In genomic region chr7:70092314-70093303, GRCh38 we compare ENCODE assay signal across 10 cellular contexts.
A peak's percentile ranks its signal among the peaks of the same experiment; 100 is the strongest.
DNase-seq lines count a peak whose midpoint lies in the region; TF ChIP-seq lines count a peak whose summit lies in the region.
"Had no signal": no experiment of that assay in that cellular context is flagged by ENCODE, and none has a peak within 500 bp of the region (broad histone marks: within the 10 kb centered on the region; RNA-seq: fewer than 3 reads in every experiment).

No MANE protein-coding gene starts in this region.

- TF ChIP-seq CTCF in fibroblast of the aortic adventitia (IDR thresholded peaks at IDR 0.05; ENCODE audit: insufficient read depth, low read length), result no peak

- H3K4me3 ChIP-seq in fibroblast of the aortic adventitia (ENCODE audit: low read depth, low read length) (no peak overlapping the region), skeletal muscle cell (ENCODE audit: low read depth, low read length) (peak overlapping the region; percentile 20)

- POLR2A ChIA-PET in HEK293T (lab: Yijun Ruan, JAX), result interaction anchor here (0.6 kb wide), 1 partner anchor 41 kb away, joined by 3 read pairs; no protein-coding TSS in a partner anchor

- CTCF ChIA-PET in HEK293T (lab: Yijun Ruan, JAX), result interaction anchor here (0.6 kb wide), 1 partner anchor 68 kb away, joined by 3 read pairs; no protein-coding TSS in a partner anchor

- in situ Hi-C loops in ACHN (cut with HindIII; ENCODE audit: low pct_ligation_motif_present, low pct_unique_long_range_greater_than_20kb, low sequenced_read_pairs), result no loop called here

- DNase-seq in HEK293T (ENCODE audit: extremely low spot score), result peak; percentile 66
- peak; percentile 22 for DNase-seq in NCI-H524 treated with DMSO at 0.1 percent for 48 hours (lab: John Stamatoyannopoulos, UW)
- DNase-seq in fibroblast of the aortic adventitia (ENCODE audit: low read depth), result peak; percentile 48
- peak; percentile 87 for DNase-seq in skeletal muscle cell (ENCODE audit: low read depth)
- no peak for DNase-seq in SW480 (ENCODE audit: low spot score)
- DNase-seq in mucosa of gallbladder (ENCODE audit: low spot score), result no peak
- DNase-seq in cerebellum (ENCODE audit: low spot score), result no peak
- DNase-seq in ACHN, result no peak
- DNase-seq: activated T-cell treated with anti-CD3 and anti-CD28 coated beads, Interleukin-2, amount 50 U/mL, for 4 hours; SIG-M5 had no signal

TF ChIP-seq in HEK293T, 16 proteins besides CTCF, POLR2A, EP300 and RAD21:
- TF ChIP-seq BHLHE40 (IDR thresholded peaks at IDR 0.05; ENCODE audit: borderline replicate concordance), result no peak
- no peak for TF ChIP-seq HDGF (IDR thresholded peaks at IDR 0.05; ENCODE audit: borderline replicate concordance)
- TF ChIP-seq PKNOX1 (IDR thresholded peaks at IDR 0.05), result peak; percentile 94
- TF ChIP-seq SUZ12 (IDR thresholded peaks at IDR 0.05), result no peak
- no peak for TF ChIP-seq NFRKB (IDR thresholded peaks at IDR 0.05)
- no peak for TF ChIP-seq L3MBTL2 (conservative IDR thresholded peaks at IDR 0.05)
- TF ChIP-seq CTBP1 (IDR thresholded peaks at IDR 0.05; ENCODE audit: borderline replicate concordance), result peak; percentile 84
- no peak for TF ChIP-seq FOXK2 (IDR thresholded peaks at IDR 0.05)
- no peak for TF ChIP-seq SP1 (IDR thresholded peaks at IDR 0.05)
- 0 out of 2 replicates have a peak, but pooled peaks have one; percentile 41 for TF ChIP-seq ZNF384 (IDR thresholded peaks at IDR 0.05)
- TF ChIP-seq FOXM1 (IDR thresholded peaks at IDR 0.05; ENCODE audit: borderline replicate concordance), result no peak
- TF ChIP-seq TARDBP (IDR thresholded peaks at IDR 0.05), result no peak
- no peak for TF ChIP-seq ELF4 (IDR thresholded peaks at IDR 0.05)
- TF ChIP-seq FOXA1 (IDR thresholded peaks at IDR 0.05), result no peak
- peak; percentile 96 for TF ChIP-seq ARNT (IDR thresholded peaks at IDR 0.05)
- TF ChIP-seq LEF1 (IDR thresholded peaks at IDR 0.05; ENCODE audit: borderline replicate concordance), result 0 out of 2 replicates have a peak, but pooled peaks have one; percentile 21

Comparison
In these comparisons a context has a peak if more than half of its experiments do, and no peak if none do; other contexts are left out.
1. DNase-seq: peak in HEK293T (single experiment), NCI-H524 treated with DMSO at 0.1 percent for 48 hours (single experiment), fibroblast of the aortic adventitia (single experiment) and skeletal muscle cell (single experiment); none in SW480 (single experiment), mucosa of gallbladder (single experiment), cerebellum (single experiment) and ACHN (single experiment).